Comparison of ENCODE assay signal across 13 cellular contexts in genomic region chr1:36605942-36606690, GRCh38.
DNase-seq lines count a peak whose midpoint lies in the region; ATAC-seq, FAIRE-seq and TF ChIP-seq lines count a peak whose summit lies in the region.
"Had no signal": no experiment of that assay in that cellular context is flagged by ENCODE, and none has a peak within 500 bp of the region (broad histone marks: within the 10 kb centered on the region; RNA-seq: fewer than 3 reads in every experiment).

No MANE protein-coding gene starts in this region.

- no peak for FAIRE-seq in HTR-8/SVneo (lab: Jason Lieb, UNC)
- FAIRE-seq: K562 had no signal

- POLR2A ChIA-PET in activated CD4-positive, alpha-beta memory T cell treated with anti-CD3 and anti-CD28 coated beads for 36 hours (lab: Charles Lee), result no interaction called here

- H3K9me3 Mint-ChIP-seq in activated T-helper 17 cell treated with anti-CD3 and anti-CD28 coated beads, Interleukin-2, amount 50 U/mL, for 72 hours, result no peaks in the 10 kb centered on the region
- peaks cover 4% of the 10 kb centered on the region for H3K9me3 Mint-ChIP-seq in glutamatergic neuron (ENCODE audit: unreplicated experiment)
- no peaks in the 10 kb centered on the region for H3K9me3 Mint-ChIP-seq in activated CD4-positive, alpha-beta memory T cell treated with anti-CD3 and anti-CD28 coated beads for 36 hours
- no peaks in the 10 kb centered on the region for H3K9me3 Mint-ChIP-seq in activated naive CD8-positive, alpha-beta T cell treated with anti-CD3 and anti-CD28 coated beads, Interleukin-2, amount 50 U/mL, for 24 hours
- H3K9me3 Mint-ChIP-seq: CD14-positive monocyte had no signal

- H3K27me3 Mint-ChIP-seq in activated T-helper 17 cell treated with anti-CD3 and anti-CD28 coated beads, Interleukin-2, amount 50 U/mL, for 72 hours, result peaks cover 10% of the 10 kb centered on the region
- H3K27me3 Mint-ChIP-seq in glutamatergic neuron (ENCODE audit: unreplicated experiment), result no peaks in the 10 kb centered on the region
- H3K27me3 Mint-ChIP-seq in activated CD4-positive, alpha-beta memory T cell treated with anti-CD3 and anti-CD28 coated beads for 36 hours, result no peaks in the 10 kb centered on the region
- H3K27me3 Mint-ChIP-seq in activated naive CD8-positive, alpha-beta T cell treated with anti-CD3 and anti-CD28 coated beads, Interleukin-2, amount 50 U/mL, for 24 hours, result peaks cover 7% of the 10 kb centered on the region

- peak overlapping the region; percentile 5 for H3K27ac Mint-ChIP-seq in activated T-helper 17 cell treated with anti-CD3 and anti-CD28 coated beads, Interleukin-2, amount 50 U/mL, for 72 hours
- no peak overlapping the region for H3K27ac Mint-ChIP-seq in glutamatergic neuron (ENCODE audit: unreplicated experiment)
- H3K27ac Mint-ChIP-seq in activated CD4-positive, alpha-beta memory T cell treated with anti-CD3 and anti-CD28 coated beads for 36 hours, result no peak overlapping the region
- no peak overlapping the region for H3K27ac Mint-ChIP-seq in activated naive CD8-positive, alpha-beta T cell treated with anti-CD3 and anti-CD28 coated beads, Interleukin-2, amount 50 U/mL, for 24 hours

- intact Hi-C loops in activated CD4-positive, alpha-beta memory T cell treated with anti-CD3 and anti-CD28 coated beads for 36 hours (cut with micrococcal nuclease), result no loop called here

- TF ChIP-seq CTCF in glutamatergic neuron (IDR thresholded peaks at IDR 0.05; ENCODE audit: partially characterized antibody, unreplicated experiment), result no peak

- H3K4me1 Mint-ChIP-seq in activated T-helper 17 cell treated with anti-CD3 and anti-CD28 coated beads, Interleukin-2, amount 50 U/mL, for 72 hours, result peaks cover 8% of the 10 kb centered on the region
- H3K4me1 Mint-ChIP-seq in glutamatergic neuron (ENCODE audit: low read depth, unreplicated experiment), result peaks cover 21% of the 10 kb centered on the region
- H3K4me1 Mint-ChIP-seq in activated CD4-positive, alpha-beta memory T cell treated with anti-CD3 and anti-CD28 coated beads for 36 hours (ENCODE audit: low read depth), result peaks cover 22% of the 10 kb centered on the region
- peaks cover 2% of the 10 kb centered on the region for H3K4me1 Mint-ChIP-seq in activated naive CD8-positive, alpha-beta T cell treated with anti-CD3 and anti-CD28 coated beads, Interleukin-2, amount 50 U/mL, for 24 hours
- H3K4me1 Mint-ChIP-seq: CD14-positive monocyte had no signal

- no peak overlapping the region for H3K4me3 Mint-ChIP-seq in activated T-helper 17 cell treated with anti-CD3 and anti-CD28 coated beads, Interleukin-2, amount 50 U/mL, for 72 hours
- peak overlapping the region; percentile 20 for H3K4me3 Mint-ChIP-seq in glutamatergic neuron (ENCODE audit: unreplicated experiment)
- H3K4me3 Mint-ChIP-seq in activated CD4-positive, alpha-beta memory T cell treated with anti-CD3 and anti-CD28 coated beads for 36 hours, result no peak overlapping the region
- no peak overlapping the region for H3K4me3 Mint-ChIP-seq in activated naive CD8-positive, alpha-beta T cell treated with anti-CD3 and anti-CD28 coated beads, Interleukin-2, amount 50 U/mL, for 24 hours
- H3K4me3 Mint-ChIP-seq: CD14-positive monocyte had no signal

- CTCF ChIA-PET in activated CD4-positive, alpha-beta memory T cell treated with anti-CD3 and anti-CD28 coated beads for 36 hours (lab: Charles Lee), result interaction anchor here (1.9 kb wide), 1 partner anchor 52 kb away, joined by 8 read pairs; no protein-coding TSS in a partner anchor

- peak; percentile 52 for DNase-seq in NCI-H82 (lab: John Stamatoyannopoulos, UW)
- DNase-seq in NCI-H82 treated with DMSO at 0.1 percent for 48 hours (lab: John Stamatoyannopoulos, UW; ENCODE audit: unreplicated experiment), result no peak
- no peak for DNase-seq in glutamatergic neuron
- no peak for DNase-seq in HTR-8/SVneo (ENCODE audit: insufficient read length, low spot score)
- no peak for DNase-seq in activated CD4-positive, alpha-beta memory T cell treated with anti-CD3 and anti-CD28 coated beads for 36 hours
- DNase-seq in activated naive CD8-positive, alpha-beta T cell treated with anti-CD3 and anti-CD28 coated beads, Interleukin-2, amount 50 U/mL, for 24 hours, result no peak
- DNase-seq: GF-D8, NCI-H146, NCI-H2081 treated with DMSO at 0.1 percent for 48 hours had no signal

- no peaks in the 10 kb centered on the region for H3K36me3 Mint-ChIP-seq in activated T-helper 17 cell treated with anti-CD3 and anti-CD28 coated beads, Interleukin-2, amount 50 U/mL, for 72 hours (ENCODE audit: low read depth)
- peaks cover 4% of the 10 kb centered on the region for H3K36me3 Mint-ChIP-seq in glutamatergic neuron (ENCODE audit: unreplicated experiment)
- H3K36me3 Mint-ChIP-seq in activated CD4-positive, alpha-beta memory T cell treated with anti-CD3 and anti-CD28 coated beads for 36 hours, result no peaks in the 10 kb centered on the region
- no peaks in the 10 kb centered on the region for H3K36me3 Mint-ChIP-seq in activated naive CD8-positive, alpha-beta T cell treated with anti-CD3 and anti-CD28 coated beads, Interleukin-2, amount 50 U/mL, for 24 hours (ENCODE audit: low read depth)
- H3K36me3 Mint-ChIP-seq: CD14-positive monocyte had no signal

- no peak for ATAC-seq in activated T-helper 17 cell treated with anti-CD3 and anti-CD28 coated beads, Interleukin-2, amount 50 U/mL, for 72 hours (replicated peaks)
- no peak for ATAC-seq in HG03025 (IDR thresholded peaks at IDR 0.05; ENCODE audit: low FRiP score, unreplicated experiment)
- ATAC-seq in activated naive CD8-positive, alpha-beta T cell treated with anti-CD3 and anti-CD28 coated beads, Interleukin-2, amount 50 U/mL, for 24 hours, result no peak
- ATAC-seq: K562 had no signal
